21 cellular contexts compared by ENCODE assay signal in genomic region chr5:32030226-32030625, GRCh38.
A peak's percentile ranks its signal among the peaks of the same experiment; 100 is the strongest.
DNase-seq lines count a peak whose midpoint lies in the region; ATAC-seq and TF ChIP-seq lines count a peak whose summit lies in the region.
"Had no signal": no experiment of that assay in that cellular context is flagged by ENCODE, and none has a peak within 500 bp of the region (broad histone marks: within the 10 kb centered on the region; RNA-seq: fewer than 3 reads in every experiment).

No MANE protein-coding gene starts in this region.

- H3K79me2 ChIP-seq in PC-3 (ENCODE audit: low read length): no peaks in the 10 kb centered on the region

- no peak overlapping the region for H2AFZ ChIP-seq in PC-3 (ENCODE audit: low read length)

- no peak for TF ChIP-seq POLR2A in uterus (IDR thresholded peaks at IDR 0.05)

- TF ChIP-seq CTCF in foreskin keratinocyte (conservative IDR thresholded peaks at IDR 0.05) (no peak), uterus (IDR thresholded peaks at IDR 0.05) (no peak), PC-3 (conservative IDR thresholded peaks at IDR 0.05; ENCODE audit: low read depth, low read length) (no peak)

- no peaks in the 10 kb centered on the region for H3K9me2 ChIP-seq in PC-3 (replicated peaks; ENCODE audit: low read length)

- DNase-seq in right cardiac atrium: no peak
- no peak for DNase-seq in cardiac septum (ENCODE audit: low spot score)
- peak; percentile 26 for DNase-seq in NCI-H82 treated with DMSO at 0.1 percent for 48 hours (lab: John Stamatoyannopoulos, UW; ENCODE audit: unreplicated experiment)
- DNase-seq in foreskin keratinocyte: no peak
- DNase-seq in uterus: no peak
- DNase-seq in PC-3: no peak
- no peak for DNase-seq in pons (ENCODE audit: low spot score)
- no peak for DNase-seq in HK-2 (ENCODE audit: unreplicated experiment)
- DNase-seq: activated CD4-positive, alpha-beta T cell treated with anti-CD3 and anti-CD28 coated beads for 48 hours; activated naive CD8-positive, alpha-beta T cell treated with anti-CD3 and anti-CD28 coated beads, Interleukin-2, amount 10 ng/mL, durations not matched to agents 7 days and 5 days; CD8-positive, alpha-beta T cell; DMS79 treated with DMSO at 0.1 percent for 48 hours; kidney; NCI-H1105 treated with DMSO at 0.1 percent for 48 hours; NCI-H2081 treated with DMSO at 0.1 percent for 48 hours; NCI-H526; pancreas; sigmoid colon; stimulated activated CD4-positive, alpha-beta T cell treated with anti-CD3 and anti-CD28 coated beads, Interleukin-1b, Interleukin-23, amount 100 ng/mL, for 48 hours had no signal

- H3K27ac ChIP-seq in right cardiac atrium (ENCODE audit: low read length) (peak overlapping the region; percentile 17), foreskin keratinocyte (peak overlapping the region; percentile 55), uterus (peak overlapping the region; percentile 10 to 22), PC-3 (ENCODE audit: low read length) (no peak overlapping the region; the same call in 1 of the 2 replicates)
- H3K27ac ChIP-seq: pancreas had no signal

- BruUV-seq in PC-3 (replicated peaks; lab: Mats Ljungman, UMichigan): no TSS peak

- no peak overlapping the region for H3K4me2 ChIP-seq in PC-3 (ENCODE audit: low read length)

- H4K20me1 ChIP-seq in PC-3 (ENCODE audit: low read length): no peaks in the 10 kb centered on the region

- peaks cover 27% of the 10 kb centered on the region for H3K4me1 ChIP-seq in right cardiac atrium (ENCODE audit: control insufficient read depth, insufficient read depth, low read length)
- peaks cover 41% of the 10 kb centered on the region for H3K4me1 ChIP-seq in foreskin keratinocyte
- H3K4me1 ChIP-seq in uterus: peaks cover 0 to 7% of the 10 kb centered on the region in 2 donors
- peaks cover 50% of the 10 kb centered on the region for H3K4me1 ChIP-seq in PC-3 (ENCODE audit: insufficient read depth, low read length)
- H3K4me1 ChIP-seq: pancreas had no signal

- WGBS in right cardiac atrium: 81% methylated on average over 3 of the region's 3 CpGs

- no peak overlapping the region for H3K4me3 ChIP-seq in right cardiac atrium (ENCODE audit: low read length)
- no peak overlapping the region for H3K4me3 ChIP-seq in uterus
- no peak overlapping the region for H3K4me3 ChIP-seq in PC-3 (ENCODE audit: low read length)
- H3K4me3 ChIP-seq: pancreas, sigmoid colon had no signal

- no peaks in the 10 kb centered on the region for H3F3A ChIP-seq in PC-3 (ENCODE audit: low read length, unreplicated experiment)

- H3K9me3 ChIP-seq in right cardiac atrium (ENCODE audit: control insufficient read depth, low read length) (peaks cover 2% of the 10 kb centered on the region), uterus (no peaks in the 10 kb centered on the region), PC-3 (ENCODE audit: low read length) (no peaks in the 10 kb centered on the region)
- H3K9me3 ChIP-seq: pancreas, sigmoid colon had no signal

- no peaks in the 10 kb centered on the region for H3K36me3 ChIP-seq in uterus
- no peaks in the 10 kb centered on the region for H3K36me3 ChIP-seq in PC-3 (ENCODE audit: low read depth, low read length)
- H3K36me3 ChIP-seq: pancreas, sigmoid colon had no signal

- H3K9ac ChIP-seq in PC-3 (ENCODE audit: low read length): no peak overlapping the region

- POLR2A ChIA-PET in PC-3 (lab: Charles Lee; ENCODE audit: unreplicated experiment): no interaction called here

- intact Hi-C loops in right cardiac atrium (cut with DNase I) (no loop called here), cardiac septum (cut with DNase I) (no loop called here), uterus (cut with DNase I; ENCODE audit: low total_unique reads) (no loop called here), PC-3 (cut with micrococcal nuclease) (no loop called here)

- CTCF ChIA-PET in PC-3 (lab: Charles Lee): no interaction called here

- no peaks in the 10 kb centered on the region for H3K27me3 ChIP-seq in right cardiac atrium (ENCODE audit: control insufficient read depth, insufficient read depth)
- H3K27me3 ChIP-seq in foreskin keratinocyte: no peaks in the 10 kb centered on the region
- no peaks in the 10 kb centered on the region for H3K27me3 ChIP-seq in uterus
- H3K27me3 ChIP-seq in PC-3 (ENCODE audit: low read length): no peaks in the 10 kb centered on the region
- H3K27me3 ChIP-seq: pancreas, sigmoid colon had no signal

- ATAC-seq in right cardiac atrium (no peak), foreskin keratinocyte (no peak), PC-3 (no peak)
- ATAC-seq: CD8-positive, alpha-beta T cell; HCT116; pancreas; stimulated activated memory B cell treated with anti-CD40 and anti-IgM and Interleukin-4, amounts not matched to agents 10 μg/mL and 1 μg/mL and 100 μg/mL, for 72 hours had no signal
